19 cellular contexts compared by ENCODE assay signal in the genomic region with DNA sequence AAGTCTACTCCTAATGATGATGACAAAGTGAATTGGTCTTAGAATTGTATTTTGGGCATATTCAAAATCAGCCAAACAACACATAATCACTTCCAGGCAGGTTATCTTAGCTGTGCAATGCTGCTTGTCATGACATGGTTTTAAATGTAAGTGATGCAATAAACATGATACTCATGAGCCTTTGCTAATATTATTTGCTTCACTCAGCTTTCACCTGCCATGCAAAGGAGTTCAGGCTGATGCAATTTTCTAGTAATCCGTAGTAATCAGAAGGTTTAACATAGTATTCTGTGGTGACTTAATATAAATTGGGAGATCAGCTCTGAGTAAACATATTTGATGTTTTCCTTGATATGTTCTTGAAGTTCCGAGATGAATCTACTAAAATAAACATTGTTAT. TPM values are rescaled to one million over a fixed set of nuclear protein-coding genes. Genes with fewer than 3 reads are reported as not detected.
A peak's percentile ranks its signal among the peaks of the same experiment; 100 is the strongest.
DNase-seq lines count a peak whose midpoint lies in the region; ATAC-seq, FAIRE-seq and TF ChIP-seq lines count a peak whose summit lies in the region.
"Had no signal": no experiment of that assay in that cellular context is flagged by ENCODE, and none has a peak within 500 bp of the region (broad histone marks: within the 10 kb centered on the region; RNA-seq: fewer than 3 reads in every experiment).

No MANE protein-coding gene starts in this region.

- H3K27ac ChIP-seq in K562 (ENCODE audit: extremely low read depth, low read depth, low read length), result no peak overlapping the region; the same call in 2 of the 3 replicates
- no peak overlapping the region for H3K27ac ChIP-seq in mesendoderm (ENCODE audit: low read depth, low read length)
- H3K27ac ChIP-seq: gastrocnemius medialis, psoas muscle, transverse colon had no signal

- H3K79me2 ChIP-seq in K562 (ENCODE audit: control insufficient read depth, insufficient read depth, low read length) (no peaks in the 10 kb centered on the region), mesendoderm (ENCODE audit: control insufficient read depth, insufficient read depth, low read length) (no peaks in the 10 kb centered on the region)

- no peak overlapping the region for H2AFZ ChIP-seq in K562 (ENCODE audit: low read depth, low read length)

- H3K23ac ChIP-seq in mesendoderm (ENCODE audit: low read length), result no peak overlapping the region

- TF ChIP-seq EP300 in K562 (IDR thresholded peaks at IDR 0.05; ENCODE audit: low read length), result peak; percentile 56; the same call in 1 of the 2 replicates

- no peak overlapping the region for H3K27ac Mint-ChIP-seq in activated T-helper 1 cell treated with anti-CD3 and anti-CD28 coated beads, Interleukin-12 subunit alpha, Interleukin-12 subunit beta, Interleukin-2, Interleukin-4 antibody, amounts not matched to agents 30 ng/mL and 10 ng/mL and 1 ng/mL, durations not matched to agents 14 hours and 24 hours and 36 hours
- H3K27ac Mint-ChIP-seq: stimulated activated effector memory CD8-positive, alpha-beta T cell treated with anti-CD3 and anti-CD28 coated beads, Interleukin-12 subunit alpha, Interleukin-12 subunit beta, amount 100 ng/mL, for 72 hours; T-helper 17 cell had no signal

- no peak overlapping the region for H3K18ac ChIP-seq in mesendoderm (ENCODE audit: low read length)

- H4K5ac ChIP-seq in mesendoderm (ENCODE audit: low read length), result no peak overlapping the region

- no peak overlapping the region for H3K56ac ChIP-seq in mesendoderm (ENCODE audit: low read length)

- H3K4me3 ChIP-seq in K562 (no peak overlapping the region), mesendoderm (ENCODE audit: low read length) (no peak overlapping the region)
- H3K4me3 ChIP-seq: gastrocnemius medialis, psoas muscle, transverse colon had no signal

- H3K79me1 ChIP-seq in mesendoderm (ENCODE audit: low read length), result no peaks in the 10 kb centered on the region

- H2BK15ac ChIP-seq in mesendoderm (replicated peaks; ENCODE audit: low read depth), result no peak overlapping the region

- no peak overlapping the region for H2BK120ac ChIP-seq in mesendoderm (ENCODE audit: low read depth, low read length)

- H3K36me3 ChIP-seq in K562 (ENCODE audit: control insufficient read depth, insufficient read depth, low read length) (peaks cover 13% of the 10 kb centered on the region; the same call in 1 of the 3 replicates), mesendoderm (ENCODE audit: control insufficient read depth, insufficient read depth, low read length) (no peaks in the 10 kb centered on the region)

- H3K9me3 ChIP-seq in K562 (replicated peaks; ENCODE audit: control insufficient read depth, insufficient read depth, low read depth, low read length), result no peaks in the 10 kb centered on the region
- H3K9me3 ChIP-seq: gastrocnemius medialis, psoas muscle, transverse colon had no signal

- H3K4ac ChIP-seq in mesendoderm (ENCODE audit: low read depth, low read length), result no peak overlapping the region

- no peaks in the 10 kb centered on the region for H3K9me1 ChIP-seq in K562 (ENCODE audit: control insufficient read depth, insufficient read depth, low read length)

- no peak overlapping the region for H2BK5ac ChIP-seq in mesendoderm (ENCODE audit: low read length)

- peak; percentile 81 for ATAC-seq in K562
- ATAC-seq in stimulated activated naive CD8-positive, alpha-beta T cell treated with anti-CD3 and anti-CD28 coated beads, Interleukin-15, Interleukin-2, amounts not matched to agents 100 U/mL and 50 U/mL, for 24 hours, result no peak
- ATAC-seq in GM18868 (IDR thresholded peaks at IDR 0.05; ENCODE audit: unreplicated experiment), result no peak
- ATAC-seq: gastrocnemius medialis; psoas muscle; stimulated activated effector memory CD8-positive, alpha-beta T cell treated with anti-CD3 and anti-CD28 coated beads, Interleukin-12 subunit alpha, Interleukin-12 subunit beta, amount 100 ng/mL, for 72 hours; T-helper 17 cell had no signal

- no peaks in the 10 kb centered on the region for H3K9me3 Mint-ChIP-seq in activated T-helper 1 cell treated with anti-CD3 and anti-CD28 coated beads, Interleukin-12 subunit alpha, Interleukin-12 subunit beta, Interleukin-2, Interleukin-4 antibody, amounts not matched to agents 30 ng/mL and 10 ng/mL and 1 ng/mL, durations not matched to agents 14 hours and 24 hours and 36 hours
- H3K9me3 Mint-ChIP-seq: central memory CD8-positive, alpha-beta T cell; stimulated activated effector memory CD8-positive, alpha-beta T cell treated with anti-CD3 and anti-CD28 coated beads, Interleukin-12 subunit alpha, Interleukin-12 subunit beta, amount 100 ng/mL, for 72 hours had no signal

- POLR2A ChIA-PET in K562 (lab: Yijun Ruan, JAX), result interaction anchor here (1.3 to 1.6 kb wide), 2 partner anchors 10 to 19 kb away, joined by 4 read pairs; no protein-coding TSS in a partner anchor

- DNase-seq in NCI-H1417 (lab: John Stamatoyannopoulos, UW) (peak in 2 of 3 experiments; percentile 15 to 46), NCI-H1417 treated with DMSO at 0.1 percent for 48 hours (lab: John Stamatoyannopoulos, UW) (no peak), NCI-H526 treated with DMSO at 0.1 percent for 48 hours (lab: John Stamatoyannopoulos, UW) (peak; percentile 35), K562 (ENCODE audit: extremely low read depth in 1 of 4, low spot score in 3 of 4) (no peak), mesendoderm (peak; percentile 27)
- DNase-seq in activated T-helper 1 cell treated with anti-CD3 and anti-CD28 coated beads, Interleukin-12 subunit alpha, Interleukin-12 subunit beta, Interleukin-2, Interleukin-4 antibody, amounts not matched to agents 30 ng/mL and 10 ng/mL and 1 ng/mL, durations not matched to agents 14 hours and 24 hours and 36 hours (ENCODE audit: low spot score), result no peak
- no peak for DNase-seq in stimulated activated naive CD8-positive, alpha-beta T cell treated with anti-CD3 and anti-CD28 coated beads, Interleukin-15, Interleukin-2, amounts not matched to agents 100 U/mL and 50 U/mL, for 24 hours
- DNase-seq: activated CD4-positive, CD25-positive, alpha-beta regulatory T cell; CD4-positive, alpha-beta memory T cell; gastrocnemius medialis; naive B cell; NCI-H774; psoas muscle; SHP77; T-helper 17 cell; transverse colon had no signal

- no peak for FAIRE-seq in K562 (lab: Jason Lieb, UNC)

- CTCF ChIA-PET in K562 (lab: Yijun Ruan, JAX; ENCODE audit: low intra/inter-chr PET ratio), result no interaction called here

- in situ Hi-C loops in K562 (cut with MboI), result no loop called here

- H3K27me3 ChIP-seq in K562 (ENCODE audit: control insufficient read depth in 2 of 2, insufficient read depth in 2 of 2, low read length in 2 of 2) (no peaks in the 10 kb centered on the region), mesendoderm (ENCODE audit: insufficient read depth, low read length, poor library complexity) (no peaks in the 10 kb centered on the region)
- H3K27me3 ChIP-seq: gastrocnemius medialis, transverse colon had no signal

- no peak for TF ChIP-seq POLR2A in K562 (conservative IDR thresholded peaks at IDR 0.05)

- intact Hi-C loops in K562 (cut with micrococcal nuclease), result no loop called here
- intact Hi-C loops in activated T-helper 1 cell treated with anti-CD3 and anti-CD28 coated beads, Interleukin-12 subunit alpha, Interleukin-12 subunit beta, Interleukin-2, Interleukin-4 antibody, amounts not matched to agents 30 ng/mL and 10 ng/mL and 1 ng/mL, durations not matched to agents 14 hours and 24 hours and 36 hours (cut with micrococcal nuclease), result no loop called here

- no peak overlapping the region for H3K4me2 ChIP-seq in K562 (ENCODE audit: insufficient read depth, low read length)
- H3K4me2 ChIP-seq in mesendoderm (ENCODE audit: low read length), result no peak overlapping the region

- no peaks in the 10 kb centered on the region for H3K27me3 Mint-ChIP-seq in activated T-helper 1 cell treated with anti-CD3 and anti-CD28 coated beads, Interleukin-12 subunit alpha, Interleukin-12 subunit beta, Interleukin-2, Interleukin-4 antibody, amounts not matched to agents 30 ng/mL and 10 ng/mL and 1 ng/mL, durations not matched to agents 14 hours and 24 hours and 36 hours (ENCODE audit: insufficient read depth)
- H3K27me3 Mint-ChIP-seq: CD4-positive, alpha-beta memory T cell; central memory CD8-positive, alpha-beta T cell; naive B cell; T-helper 17 cell had no signal

- H4K20me1 ChIP-seq in K562 (replicated peaks; ENCODE audit: control insufficient read depth, insufficient read depth, low read length), result no peaks in the 10 kb centered on the region

- no peak for TF ChIP-seq RAD21 in K562 (CRISPR knock-in tag; conservative IDR thresholded peaks at IDR 0.05 in 1 of 2, IDR thresholded peaks at IDR 0.05 in 1 of 2)

- no peak overlapping the region for H2AK5ac ChIP-seq in mesendoderm (ENCODE audit: low read length)

- no peak overlapping the region for H3K4me3 Mint-ChIP-seq in activated T-helper 1 cell treated with anti-CD3 and anti-CD28 coated beads, Interleukin-12 subunit alpha, Interleukin-12 subunit beta, Interleukin-2, Interleukin-4 antibody, amounts not matched to agents 30 ng/mL and 10 ng/mL and 1 ng/mL, durations not matched to agents 14 hours and 24 hours and 36 hours
- H3K4me3 Mint-ChIP-seq: CD4-positive, alpha-beta memory T cell; central memory CD8-positive, alpha-beta T cell; stimulated activated effector memory CD8-positive, alpha-beta T cell treated with anti-CD3 and anti-CD28 coated beads, Interleukin-12 subunit alpha, Interleukin-12 subunit beta, amount 100 ng/mL, for 72 hours; T-helper 17 cell had no signal

- H4K8ac ChIP-seq in mesendoderm (ENCODE audit: low read depth, low read length), result no peak overlapping the region

- TF ChIP-seq CTCF in K562 (IDR thresholded peaks at IDR 0.05 in 2 of 3, conservative IDR thresholded peaks at IDR 0.05 in 1 of 3; ENCODE audit: insufficient read depth in 2 of 3, low read depth in 1 of 3, low read length in 3 of 3), result no peak

- 65% methylated on average over 2 of the region's 2 CpGs for WGBS in K562 (ENCODE audit: insufficient coverage, low coverage, missing lambda C conversion rate)
- WGBS in mesendoderm (ENCODE audit: extremely low coverage, insufficient coverage, low lambda C conversion rate), result no CpG with 5 or more reads among the region's 2 CpGs

- H3K4me1 ChIP-seq in K562 (replicated peaks in 1 of 2; ENCODE audit: control insufficient read depth in 2 of 2, insufficient read depth in 2 of 2, low read length in 2 of 2) (peaks cover 0 to 2% of the 10 kb centered on the region in 2 experiments; a peak in 1 of 5 replicates), mesendoderm (ENCODE audit: control insufficient read depth, low read depth, low read length) (no peaks in the 10 kb centered on the region)
- H3K4me1 ChIP-seq: gastrocnemius medialis, psoas muscle, transverse colon had no signal

- BruUV-seq in K562 (replicated peaks; lab: Mats Ljungman, UMichigan), result no TSS peak

- H3K9ac ChIP-seq in K562 (ENCODE audit: insufficient read depth in 1 of 2, low read depth in 2 of 2, low read length in 2 of 2) (no peak overlapping the region), mesendoderm (ENCODE audit: low read length) (no peak overlapping the region)

- no peaks in the 10 kb centered on the region for H3K4me1 Mint-ChIP-seq in activated T-helper 1 cell treated with anti-CD3 and anti-CD28 coated beads, Interleukin-12 subunit alpha, Interleukin-12 subunit beta, Interleukin-2, Interleukin-4 antibody, amounts not matched to agents 30 ng/mL and 10 ng/mL and 1 ng/mL, durations not matched to agents 14 hours and 24 hours and 36 hours (ENCODE audit: low read depth)
- H3K4me1 Mint-ChIP-seq: naive B cell had no signal

- peaks cover 19% of the 10 kb centered on the region for H3K36me3 Mint-ChIP-seq in activated T-helper 1 cell treated with anti-CD3 and anti-CD28 coated beads, Interleukin-12 subunit alpha, Interleukin-12 subunit beta, Interleukin-2, Interleukin-4 antibody, amounts not matched to agents 30 ng/mL and 10 ng/mL and 1 ng/mL, durations not matched to agents 14 hours and 24 hours and 36 hours (ENCODE audit: low read depth)

RNA-seq across cellular contexts. Expression of a gene that starts 29.1 kb away (rescaled TPM):
- total RNA-seq in K562 (2011; cell fraction: chromatin; rRNA removed; ENCODE audit: low replicate concordance), result 23.4 and 40.8 TPM in 2 replicates
- total RNA-seq in K562 (2011; cell fraction: nucleolus; rRNA removed), result 15.2 and 18.8 TPM in 2 replicates
- total RNA-seq in K562 (2011; cell fraction: nucleoplasm; rRNA removed), result 22.7 and 33.7 TPM in 2 replicates
- 4.4 and 5.4 TPM in 2 replicates for total RNA-seq in K562 (2014; rRNA removed)
- total RNA-seq in K562 (2014; rRNA removed; fragmentation: Illumina TruSeq; extraction: Trizol), result 7.2 and 7.8 TPM in 2 replicates
- total RNA-seq in K562 (2015; rRNA removed; fragmentation: Illumina TruSeq; extraction: Trizol), result 6.4 and 7.7 TPM in 2 replicates
- total RNA-seq in K562 (2021), result 6.8 and 7.6 TPM in 2 replicates
- polyA plus RNA-seq in K562 (2011; rRNA removed), result 7.7 and 9.4 TPM in 2 replicates
- 5.0 and 6.8 TPM in 2 replicates for polyA plus RNA-seq in K562 (2011; cell fraction: cytosol; rRNA removed)
- 21.8 and 23.9 TPM in 2 replicates for polyA plus RNA-seq in K562 (2011; cell fraction: nucleus; rRNA removed)
- 3.4 and 8.0 TPM in 2 replicates for polyA plus RNA-seq in K562 (2012)
- 4.0 and 6.0 TPM in 2 replicates for polyA plus RNA-seq in K562 (2014; fragmentation: Illumina TruSeq; extraction: Trizol)
- 1 to 10 TPM; 2.2 to 2.4 TPM for polyA plus RNA-seq in K562 (2014; fragmentation: Nextera tagmentation; extraction: Ambion mirVana)
- 2.8 and 5.0 TPM in 2 replicates for polyA plus RNA-seq in K562 (2014; rRNA removed)
- 15.2 and 15.4 TPM in 2 replicates for polyA minus RNA-seq in K562 (2011; rRNA and poly(A)+ RNA removed)
- polyA minus RNA-seq in K562 (2011; cell fraction: cytosol; rRNA and poly(A)+ RNA removed), result 6.7 and 7.4 TPM in 2 replicates
- 37.4 and 38.8 TPM in 2 replicates for polyA minus RNA-seq in K562 (2011; cell fraction: nucleus; rRNA and poly(A)+ RNA removed)
- polyA plus RNA-seq in mesendoderm (2013, experiment 1 of 2), result 11.6 TPM
- polyA plus RNA-seq in mesendoderm (2013, experiment 2 of 2), result 11.9 TPM
- total RNA-seq in activated T-helper 1 cell treated with anti-CD3 and anti-CD28 coated beads, Interleukin-12 subunit alpha, Interleukin-12 subunit beta, Interleukin-2, Interleukin-4 antibody, amounts not matched to agents 30 ng/mL and 10 ng/mL and 1 ng/mL, durations not matched to agents 14 hours and 24 hours and 36 hours, result 14.2 and 17.2 TPM in 2 replicates

Comparison
In these comparisons a context has a peak if more than half of its experiments do, and no peak if none do; other contexts are left out.
1. DNase-seq: peak in NCI-H1417 (2 of 3), NCI-H526 treated with DMSO at 0.1 percent for 48 hours (single experiment) and mesendoderm (single experiment); none in NCI-H1417 treated with DMSO at 0.1 percent for 48 hours (single experiment), K562 (0 of 4), activated T-helper 1 cell treated with anti-CD3 and anti-CD28 coated beads, Interleukin-12 subunit alpha, Interleukin-12 subunit beta, Interleukin-2, Interleukin-4 antibody, amounts not matched to agents 30 ng/mL and 10 ng/mL and 1 ng/mL, durations not matched to agents 14 hours and 24 hours and 36 hours (single experiment) and stimulated activated naive CD8-positive, alpha-beta T cell treated with anti-CD3 and anti-CD28 coated beads, Interleukin-15, Interleukin-2, amounts not matched to agents 100 U/mL and 50 U/mL, for 24 hours (single experiment).